Comparison of ENCODE assay signal across 8 cellular contexts in genomic region chr19:9791073-9791367, GRCh38. TPM values are rescaled to one million over a fixed set of nuclear protein-coding genes. Genes with fewer than 3 reads are reported as not detected.
DNase-seq lines count a peak whose midpoint lies in the region; ATAC-seq, FAIRE-seq and TF ChIP-seq lines count a peak whose summit lies in the region.
"Not testable (repeated sequence)": the region's sequence is repeated elsewhere in the genome, so short reads cannot be mapped to it uniquely, and the experiment has no call there.

No MANE protein-coding gene starts in this region.

- not testable (repeated sequence) for H3K23ac ChIP-seq in H9 (ENCODE audit: insufficient read length, low read depth, low read length)

- not testable (repeated sequence) for H3K23me2 ChIP-seq in H9 (ENCODE audit: insufficient read length, low read depth, low read length, poor library complexity, severe bottlenecking)

- H3K27ac ChIP-seq in A549 (peak overlapping the region in 1 of 2 experiments; percentile 89; a peak in 1 of 6 replicates), hepatocyte (peak overlapping the region; percentile 95), spleen (peak overlapping the region in 7 of 8 donors; percentile 51 to 93 (median 91))
- not testable (repeated sequence) for H3K27ac ChIP-seq in H9 (ENCODE audit: insufficient read length, low read depth, low read length); SJCRH30

- not testable (repeated sequence) for H3K4ac ChIP-seq in H9 (ENCODE audit: low read depth, low read length)

- TF ChIP-seq RAD21 in A549 (conservative IDR thresholded peaks at IDR 0.05 in 1 of 2, IDR thresholded peaks at IDR 0.05 in 1 of 2) = not testable (repeated sequence)

- TF ChIP-seq EP300 in A549 (IDR thresholded peaks at IDR 0.05) = not testable (repeated sequence)

- not testable (repeated sequence) for H3K27me3 Mint-ChIP-seq in H9 (ENCODE audit: low read depth); activated T-helper 2 cell treated with anti-CD3 and anti-CD28 coated beads, Interferon-gamma antibody, Interleukin-2, Interleukin-4, amounts not matched to agents 10 μg/mL and 5 μg/mL and 100 μg/mL, durations not matched to agents 14 hours and 24 hours and 36 hours (ENCODE audit: low read depth); dendritic cell treated with granulocyte-macrophage colony-stimulating factor and Interleukin-4, amounts not matched to agents 40 ng/mL and 50 ng/mL, for 4 days; nephron (ENCODE audit: low read depth)

- H2BK5ac ChIP-seq in H9 (ENCODE audit: insufficient read length, low read length) = not testable (repeated sequence)

- CTCF ChIA-PET in A549 (lab: Yijun Ruan, JAX) = interaction anchor here (0.6 to 0.7 kb wide), 2 partner anchors 715 to 1467 kb away, joined by 3 read pairs; no protein-coding TSS in a partner anchor

- H4K8ac ChIP-seq in H9 (replicated peaks; ENCODE audit: insufficient read length, low read depth, low read length) = not testable (repeated sequence)

- POLR2A ChIA-PET in A549 (lab: Yijun Ruan, JAX) = not testable (repeated sequence)

- peak overlapping the region in 1 of 3 experiments; percentile 94; a peak in 2 of 7 replicates for H3K27ac Mint-ChIP-seq in H9
- H3K27ac Mint-ChIP-seq in activated T-helper 2 cell treated with anti-CD3 and anti-CD28 coated beads, Interferon-gamma antibody, Interleukin-2, Interleukin-4, amounts not matched to agents 10 μg/mL and 5 μg/mL and 100 μg/mL, durations not matched to agents 14 hours and 24 hours and 36 hours = peak overlapping the region; percentile 87
- peak overlapping the region; percentile 100 for H3K27ac Mint-ChIP-seq in dendritic cell treated with granulocyte-macrophage colony-stimulating factor and Interleukin-4, amounts not matched to agents 40 ng/mL and 50 ng/mL, for 4 days
- H3K27ac Mint-ChIP-seq in nephron = peak overlapping the region; percentile 96 to 97 (median 97)

- not testable (repeated sequence) for H4K5ac ChIP-seq in H9 (ENCODE audit: insufficient read length, low read depth, low read length)

- peak overlapping the region; percentile 62 to 89; a peak in 3 of 5 replicates for H3K4me3 Mint-ChIP-seq in H9
- peak overlapping the region; percentile 82 for H3K4me3 Mint-ChIP-seq in activated T-helper 2 cell treated with anti-CD3 and anti-CD28 coated beads, Interferon-gamma antibody, Interleukin-2, Interleukin-4, amounts not matched to agents 10 μg/mL and 5 μg/mL and 100 μg/mL, durations not matched to agents 14 hours and 24 hours and 36 hours (ENCODE audit: low read depth)
- H3K4me3 Mint-ChIP-seq in dendritic cell treated with granulocyte-macrophage colony-stimulating factor and Interleukin-4, amounts not matched to agents 40 ng/mL and 50 ng/mL, for 4 days = not testable (repeated sequence)
- peak overlapping the region; percentile 87 to 100 (median 90) for H3K4me3 Mint-ChIP-seq in nephron

- not testable (repeated sequence) for DNase-seq in A549 (ENCODE audit: low read depth in 1 of 2, low spot score in 1 of 2); H9; SJCRH30; activated T-helper 2 cell treated with anti-CD3 and anti-CD28 coated beads, Interferon-gamma antibody, Interleukin-2, Interleukin-4, amounts not matched to agents 10 μg/mL and 5 μg/mL and 100 μg/mL, durations not matched to agents 14 hours and 24 hours and 36 hours (ENCODE audit: low spot score); spleen
- peak; percentile 30 for DNase-seq in hepatocyte (ENCODE audit: low spot score)

- H3K9ac ChIP-seq in H9 (ENCODE audit: extremely low read depth, insufficient read length, low read length) = not testable (repeated sequence)

- H3K14ac ChIP-seq in H9 (ENCODE audit: insufficient read depth, low read length) = not testable (repeated sequence)

- not testable (repeated sequence) for H3K4me1 ChIP-seq in A549; H9 (ENCODE audit: insufficient read depth, low read length); SJCRH30
- H3K4me1 ChIP-seq in hepatocyte (ENCODE audit: insufficient read depth) (peaks cover 16% of the 10 kb centered on the region), spleen (peaks cover 2 to 37% (median 17%) of the 10 kb centered on the region in 6 donors)

- not testable (repeated sequence) for H3K56ac ChIP-seq in H9 (ENCODE audit: insufficient read length, low read depth, low read length)

- intact Hi-C loops in activated T-helper 2 cell treated with anti-CD3 and anti-CD28 coated beads, Interferon-gamma antibody, Interleukin-2, Interleukin-4, amounts not matched to agents 10 μg/mL and 5 μg/mL and 100 μg/mL, durations not matched to agents 14 hours and 24 hours and 36 hours (cut with micrococcal nuclease) = loop anchor here (1.0 to 5.0 kb wide), 4 partner anchors 23 to 584 kb away; partner anchors contain the start of genes ZNF561 and ZNF846
- intact Hi-C loops in dendritic cell treated with granulocyte-macrophage colony-stimulating factor and Interleukin-4, amounts not matched to agents 40 ng/mL and 50 ng/mL, for 4 days (cut with micrococcal nuclease) = loop anchor here (5.0 to 10.0 kb wide), 3 partner anchors 479 to 654 kb away; no protein-coding TSS in a partner anchor
- intact Hi-C loops in spleen (cut with DNase I; ENCODE audit: low total_unique reads) = loop anchor here (10.0 kb wide), 2 partner anchors 356 to 476 kb away; partner anchors contain the start of gene ZNF266

- not testable (repeated sequence) for H2BK12ac ChIP-seq in H9 (ENCODE audit: insufficient read length, low read depth, low read length)

- not testable (repeated sequence) for H3K27me3 ChIP-seq in H9 (ENCODE audit: insufficient read depth, low read length); SJCRH30; hepatocyte; spleen (replicated peaks in 1 of 7)

- H3K18ac ChIP-seq in H9 (ENCODE audit: insufficient read length, low read depth, low read length) = not testable (repeated sequence)

- H3K79me1 ChIP-seq in H9 (ENCODE audit: insufficient read depth, low read depth, low read length, poor library complexity, severe bottlenecking) = not testable (repeated sequence)

- TF ChIP-seq CTCF in A549 (IDR thresholded peaks at IDR 0.05); H9 (conservative IDR thresholded peaks at IDR 0.05); hepatocyte (IDR thresholded peaks at IDR 0.05; ENCODE audit: poor library complexity); nephron (IDR thresholded peaks at IDR 0.05; ENCODE audit: unreplicated experiment in 3 of 3); spleen (IDR thresholded peaks at IDR 0.05 in 8 of 11, conservative IDR thresholded peaks at IDR 0.05 in 3 of 11): not testable (repeated sequence)

- ATAC-seq in A549 = not testable (repeated sequence)

- not testable (repeated sequence) for H3K9me3 Mint-ChIP-seq in H9; activated T-helper 2 cell treated with anti-CD3 and anti-CD28 coated beads, Interferon-gamma antibody, Interleukin-2, Interleukin-4, amounts not matched to agents 10 μg/mL and 5 μg/mL and 100 μg/mL, durations not matched to agents 14 hours and 24 hours and 36 hours; dendritic cell treated with granulocyte-macrophage colony-stimulating factor and Interleukin-4, amounts not matched to agents 40 ng/mL and 50 ng/mL, for 4 days; nephron

- not testable (repeated sequence) for H2BK15ac ChIP-seq in H9 (ENCODE audit: low read depth, low read length)

- H3K36me3 ChIP-seq in SJCRH30; hepatocyte (replicated peaks; ENCODE audit: insufficient read depth, low read depth); spleen: not testable (repeated sequence)

- FAIRE-seq in A549 (lab: Jason Lieb, UNC) = not testable (repeated sequence)

- not testable (repeated sequence) for H2BK20ac ChIP-seq in H9 (ENCODE audit: low read depth, low read length, poor library complexity, severe bottlenecking)

- not testable (repeated sequence) for H3T11ph ChIP-seq in H9 (ENCODE audit: low read length)

- not testable (repeated sequence) for H2BK120ac ChIP-seq in H9 (ENCODE audit: low read depth, low read length, poor library complexity, severe bottlenecking)

- H3K79me2 ChIP-seq in H9 (ENCODE audit: insufficient read depth, low read length); hepatocyte: not testable (repeated sequence)

- H3K36me3 Mint-ChIP-seq in H9 (ENCODE audit: insufficient read depth in 1 of 3, low read depth in 3 of 3); activated T-helper 2 cell treated with anti-CD3 and anti-CD28 coated beads, Interferon-gamma antibody, Interleukin-2, Interleukin-4, amounts not matched to agents 10 μg/mL and 5 μg/mL and 100 μg/mL, durations not matched to agents 14 hours and 24 hours and 36 hours (ENCODE audit: low read depth); nephron (ENCODE audit: low read depth): not testable (repeated sequence)
- H3K36me3 Mint-ChIP-seq in dendritic cell treated with granulocyte-macrophage colony-stimulating factor and Interleukin-4, amounts not matched to agents 40 ng/mL and 50 ng/mL, for 4 days (ENCODE audit: low read depth) = peaks cover 21% of the 10 kb centered on the region

- 94% methylated on average over 6 of the region's 6 CpGs for WGBS in A549 (ENCODE audit: missing lambda C conversion rate)
- WGBS in H9 (ENCODE audit: extremely low coverage, insufficient read length, low lambda C conversion rate) = no CpG with 5 or more reads among the region's 6 CpGs
- 77% methylated on average over 6 of the region's 6 CpGs for WGBS in hepatocyte (ENCODE audit: low lambda C conversion rate, missing lambda C conversion rate)
- 81 to 87% (median 83%) methylated on average over 6 of the region's 6 CpGs for WGBS in spleen, 5 donors

- H3K4me3 ChIP-seq in A549 (peak overlapping the region; percentile 61; the same call in 2 of the 3 replicates), SJCRH30 (peak overlapping the region; percentile 58), spleen (peak overlapping the region in 5 of 8 donors; percentile 32 to 88 (median 62))
- not testable (repeated sequence) for H3K4me3 ChIP-seq in hepatocyte

- TF ChIP-seq POLR2A in A549 (IDR thresholded peaks at IDR 0.05; ENCODE audit: low read length); spleen (IDR thresholded peaks at IDR 0.05): not testable (repeated sequence)

- not testable (repeated sequence) for H4K20me1 ChIP-seq in H9 (ENCODE audit: control insufficient read depth, insufficient read depth, insufficient read length); hepatocyte (ENCODE audit: insufficient read depth, poor library complexity, severe bottlenecking)

- not testable (repeated sequence) for H3K9me3 ChIP-seq in A549; H9 (ENCODE audit: control insufficient read depth, low read depth, low read length); SJCRH30 (replicated peaks); hepatocyte (ENCODE audit: low read depth); spleen

- H3K9me2 ChIP-seq in hepatocyte (replicated peaks; ENCODE audit: insufficient read depth) = not testable (repeated sequence)

- peaks cover 33 to 40% of the 10 kb centered on the region in 2 experiments for H3K4me1 Mint-ChIP-seq in H9
- H3K4me1 Mint-ChIP-seq in activated T-helper 2 cell treated with anti-CD3 and anti-CD28 coated beads, Interferon-gamma antibody, Interleukin-2, Interleukin-4, amounts not matched to agents 10 μg/mL and 5 μg/mL and 100 μg/mL, durations not matched to agents 14 hours and 24 hours and 36 hours (ENCODE audit: low read depth) = peaks cover 19% of the 10 kb centered on the region
- peaks cover 31% of the 10 kb centered on the region for H3K4me1 Mint-ChIP-seq in dendritic cell treated with granulocyte-macrophage colony-stimulating factor and Interleukin-4, amounts not matched to agents 40 ng/mL and 50 ng/mL, for 4 days (ENCODE audit: low read depth)
- peaks cover 31% of the 10 kb centered on the region for H3K4me1 Mint-ChIP-seq in nephron

- not testable (repeated sequence) for H4K91ac ChIP-seq in H9 (ENCODE audit: insufficient read length, low read depth, low read length)

- H2AK5ac ChIP-seq in H9 (ENCODE audit: insufficient read length, low read length) = not testable (repeated sequence)

- H3K4me2 ChIP-seq in A549 = peak overlapping the region; percentile 89
- H3K4me2 ChIP-seq in H9 (ENCODE audit: insufficient read depth, insufficient read length, low read length) = not testable (repeated sequence)
- peak overlapping the region; percentile 69 for H3K4me2 ChIP-seq in hepatocyte

- H2AFZ ChIP-seq in H9 (ENCODE audit: low read length); hepatocyte: not testable (repeated sequence)

RNA-seq across cellular contexts. Expression of gene ZNF846, which starts 22.5 kb away (rescaled TPM):
- 3.3 and 4.5 TPM in 2 replicates for polyA plus RNA-seq in A549 (2011; rRNA removed)
- 0.62 and 0.75 TPM in 2 replicates for polyA plus RNA-seq in A549 (2012; cell fraction: cytosol; rRNA removed)
- 0.44 and 0.83 TPM in 2 replicates for polyA plus RNA-seq in A549 (2012; cell fraction: nucleus; rRNA removed)
- polyA plus RNA-seq in A549 (2017; fragmentation: RNase III; extraction: RNeasy Plus Mini Kit Qiagen cat#74134 plus additional on column Dnase treatment) = 1.8 to 3.0 TPM (median 2.1 TPM) in 3 replicates
- polyA minus RNA-seq in A549 (2011; rRNA and poly(A)+ RNA removed) = 1.3 and 2.6 TPM in 2 replicates
- 8.1 and 9.2 TPM in 2 replicates for total RNA-seq in H9 (2021)
- total RNA-seq in SJCRH30 (2014; rRNA removed; shearing (Covaris generic)) = 0.89 and 3.1 TPM in 2 replicates
- total RNA-seq in activated T-helper 2 cell treated with anti-CD3 and anti-CD28 coated beads, Interferon-gamma antibody, Interleukin-2, Interleukin-4, amounts not matched to agents 10 μg/mL and 5 μg/mL and 100 μg/mL, durations not matched to agents 14 hours and 24 hours and 36 hours = 3.2 and 3.7 TPM in 2 replicates
- total RNA-seq in hepatocyte = 26.0 and 28.4 TPM in 2 replicates
- polyA plus RNA-seq in hepatocyte = 16.9 and 23.3 TPM in 2 replicates
- total RNA-seq in spleen = 10 to 100 TPM in 6 of 7 donors, 1 to 10 TPM in 1; 7.8 to 24.0 (median 17.0) TPM
- polyA plus RNA-seq in spleen = 1 to 10 TPM; 4.8 to 5.9 (median 5.5) TPM

RNA-seq across cellular contexts. Expression of gene FBXL12, which starts 27.9 kb away (rescaled TPM):
- 10.3 and 12.3 TPM in 2 replicates for polyA plus RNA-seq in A549 (2011; rRNA removed)
- 16.8 and 25.2 TPM in 2 replicates for polyA plus RNA-seq in A549 (2012; cell fraction: cytosol; rRNA removed)
- 51.0 and 75.3 TPM in 2 replicates for polyA plus RNA-seq in A549 (2012; cell fraction: nucleus; rRNA removed)
- polyA plus RNA-seq in A549 (2017; fragmentation: RNase III; extraction: RNeasy Plus Mini Kit Qiagen cat#74134 plus additional on column Dnase treatment) = 10.5 to 11.9 TPM (median 10.5 TPM) in 3 replicates
- 7.4 TPM in 2 replicates for polyA minus RNA-seq in A549 (2011; rRNA and poly(A)+ RNA removed)
- 31.8 and 34.9 TPM in 2 replicates for total RNA-seq in H9 (2021)
- 20.0 and 20.6 TPM in 2 replicates for total RNA-seq in SJCRH30 (2014; rRNA removed; shearing (Covaris generic))
- 23.4 and 23.7 TPM in 2 replicates for total RNA-seq in activated T-helper 2 cell treated with anti-CD3 and anti-CD28 coated beads, Interferon-gamma antibody, Interleukin-2, Interleukin-4, amounts not matched to agents 10 μg/mL and 5 μg/mL and 100 μg/mL, durations not matched to agents 14 hours and 24 hours and 36 hours
- total RNA-seq in hepatocyte = 28.1 and 33.1 TPM in 2 replicates
- 42.3 and 44.4 TPM in 2 replicates for polyA plus RNA-seq in hepatocyte
- total RNA-seq in spleen = 10 to 100 TPM; 19.8 to 31.9 (median 22.9) TPM
- 10 to 100 TPM; 14.5 to 18.1 (median 16.0) TPM for polyA plus RNA-seq in spleen

RNA-seq across cellular contexts. Expression of gene UBL5, which starts 36.7 kb away (rescaled TPM):
- polyA plus RNA-seq in A549 (2011; rRNA removed) = 461 and 519 TPM in 2 replicates
- polyA plus RNA-seq in A549 (2012; cell fraction: cytosol; rRNA removed) = 707 and 1,156 TPM in 2 replicates
- 278 and 615 TPM in 2 replicates for polyA plus RNA-seq in A549 (2012; cell fraction: nucleus; rRNA removed)
- polyA plus RNA-seq in A549 (2017; fragmentation: RNase III; extraction: RNeasy Plus Mini Kit Qiagen cat#74134 plus additional on column Dnase treatment) = 451 to 474 TPM (median 460 TPM) in 3 replicates
- polyA minus RNA-seq in A549 (2011; rRNA and poly(A)+ RNA removed) = 61.9 and 69.7 TPM in 2 replicates
- 393 and 405 TPM in 2 replicates for total RNA-seq in H9 (2021)
- 250 and 326 TPM in 2 replicates for total RNA-seq in SJCRH30 (2014; rRNA removed; shearing (Covaris generic))
- total RNA-seq in activated T-helper 2 cell treated with anti-CD3 and anti-CD28 coated beads, Interferon-gamma antibody, Interleukin-2, Interleukin-4, amounts not matched to agents 10 μg/mL and 5 μg/mL and 100 μg/mL, durations not matched to agents 14 hours and 24 hours and 36 hours = 331 and 335 TPM in 2 replicates
- 528 and 581 TPM in 2 replicates for total RNA-seq in hepatocyte
- polyA plus RNA-seq in hepatocyte = 613 and 628 TPM in 2 replicates
- 100 to 1,000 TPM; 180 to 286 (median 224) TPM for total RNA-seq in spleen
- 100 to 1,000 TPM; 615 to 778 (median 743) TPM for polyA plus RNA-seq in spleen

RNA-seq across cellular contexts. Expression of gene PIN1, which starts 44.1 kb away (rescaled TPM):
- polyA plus RNA-seq in A549 (2011; rRNA removed) = 20.5 and 30.0 TPM in 2 replicates
- 109 and 135 TPM in 2 replicates for polyA plus RNA-seq in A549 (2012; cell fraction: cytosol; rRNA removed)
- polyA plus RNA-seq in A549 (2012; cell fraction: nucleus; rRNA removed) = 99.3 and 107 TPM in 2 replicates
- polyA plus RNA-seq in A549 (2017; fragmentation: RNase III; extraction: RNeasy Plus Mini Kit Qiagen cat#74134 plus additional on column Dnase treatment) = 56.6 to 61.0 TPM (median 58.5 TPM) in 3 replicates
- polyA minus RNA-seq in A549 (2011; rRNA and poly(A)+ RNA removed) = 10.6 and 11.9 TPM in 2 replicates
- total RNA-seq in H9 (2021) = 106 and 110 TPM in 2 replicates
- 90.1 and 105 TPM in 2 replicates for total RNA-seq in SJCRH30 (2014; rRNA removed; shearing (Covaris generic))
- 84.3 and 87.3 TPM in 2 replicates for total RNA-seq in activated T-helper 2 cell treated with anti-CD3 and anti-CD28 coated beads, Interferon-gamma antibody, Interleukin-2, Interleukin-4, amounts not matched to agents 10 μg/mL and 5 μg/mL and 100 μg/mL, durations not matched to agents 14 hours and 24 hours and 36 hours
- total RNA-seq in hepatocyte = 62.1 and 79.0 TPM in 2 replicates
- polyA plus RNA-seq in hepatocyte = 123 and 136 TPM in 2 replicates
- 10 to 100 TPM; 37.7 to 53.2 (median 46.8) TPM for total RNA-seq in spleen
- polyA plus RNA-seq in spleen = 10 to 100 TPM; 60.8 to 86.1 (median 77.7) TPM
